Comparison of ENCODE assay signal across 17 cellular contexts in genomic region chrX:2351321-2351720, GRCh38.
DNase-seq lines count a peak whose midpoint lies in the region; ATAC-seq lines count a peak whose summit lies in the region.
"Had no signal": no experiment of that assay in that cellular context is flagged by ENCODE, and none has a peak within 500 bp of the region (broad histone marks: within the 10 kb centered on the region; RNA-seq: fewer than 3 reads in every experiment).

No MANE protein-coding gene starts in this region.

- peak overlapping the region in 1 of 2 experiments; percentile 89 for H3K23ac ChIP-seq in mesenchymal stem cell (ENCODE audit: low read length in 2 of 2)

- H2AFZ ChIP-seq in mesenchymal stem cell (ENCODE audit: low read depth, low read length): no peak overlapping the region
- H2AFZ ChIP-seq: parathyroid adenoma had no signal

- no peaks in the 10 kb centered on the region for H3K9me3 ChIP-seq in mesenchymal stem cell (ENCODE audit: control insufficient read depth, low read length)

- no peak overlapping the region for H2BK15ac ChIP-seq in mesenchymal stem cell (ENCODE audit: low read depth, poor library complexity, severe bottlenecking)

- peak overlapping the region in 1 of 2 experiments; percentile 92 for H3K18ac ChIP-seq in mesenchymal stem cell (ENCODE audit: low read depth in 1 of 2, low read length in 2 of 2)

- H3K4me1 ChIP-seq in mesenchymal stem cell (ENCODE audit: control insufficient read depth, insufficient read depth, low read depth, low read length): peaks cover 15% of the 10 kb centered on the region
- H3K4me1 ChIP-seq: parathyroid adenoma had no signal

- H3K27me3 ChIP-seq in mesenchymal stem cell (ENCODE audit: control insufficient read depth in 1 of 2, insufficient read depth in 1 of 2, low read length in 2 of 2): no peaks in the 10 kb centered on the region

- H2BK120ac ChIP-seq in mesenchymal stem cell (ENCODE audit: low read depth, low read length): peak overlapping the region; percentile 4

- H3K79me1 ChIP-seq in mesenchymal stem cell (replicated peaks; ENCODE audit: low read length, poor library complexity, severe bottlenecking): peaks cover 18% of the 10 kb centered on the region

- H4K8ac ChIP-seq in mesenchymal stem cell (ENCODE audit: low read length): peak overlapping the region; percentile 33

- ATAC-seq in GM18498 (IDR thresholded peaks at IDR 0.05; ENCODE audit: unreplicated experiment): no peak
- ATAC-seq: activated CD8-positive, alpha-beta T cell treated with anti-CD3 and anti-CD28 coated beads, Interleukin-2, amount 10 ng/mL, durations not matched to agents 7 days and 5 days; left lobe of liver; stimulated activated naive CD8-positive, alpha-beta T cell treated with anti-CD3 and anti-CD28 coated beads, Interleukin-15, amount 100 ng/mL, for 72 hours; T-cell had no signal

- no peak overlapping the region for H2BK5ac ChIP-seq in mesenchymal stem cell (ENCODE audit: low read depth, low read length, poor library complexity, severe bottlenecking)

- peak overlapping the region; percentile 21 for H2AK5ac ChIP-seq in mesenchymal stem cell (ENCODE audit: low read length, severe bottlenecking)

- H3K4ac ChIP-seq in mesenchymal stem cell (ENCODE audit: low read depth in 1 of 2, low read length in 2 of 2): peak overlapping the region in 1 of 2 experiments; percentile 33

- no peak overlapping the region for H3K9ac ChIP-seq in mesenchymal stem cell (ENCODE audit: low read length)
- H3K9ac ChIP-seq: parathyroid adenoma had no signal

- DNase-seq in AG08395 (ENCODE audit: low spot score) (peak; percentile 74), HT1080 (ENCODE audit: low read depth) (peak; percentile 90), dermis blood vessel endothelial cell (peak; percentile 38), mesenchymal stem cell (peak; percentile 88), NCI-H526 treated with DMSO at 0.1 percent for 48 hours (lab: John Stamatoyannopoulos, UW) (no peak), NCI-H2029 treated with DMSO at 0.1 percent for 48 hours (lab: John Stamatoyannopoulos, UW) (no peak), cortex of kidney (lab: John Stamatoyannopoulos, UW) (no peak)
- DNase-seq: activated CD8-positive, alpha-beta T cell treated with anti-CD3 and anti-CD28 coated beads, Interleukin-2, amount 10 ng/mL, durations not matched to agents 7 days and 5 days; activated naive CD8-positive, alpha-beta T cell treated with anti-CD3 and anti-CD28 coated beads, Interleukin-2, amount 10 ng/mL, durations not matched to agents 7 days and 5 days; erythroblast; NCI-H1048; stimulated activated naive CD8-positive, alpha-beta T cell treated with anti-CD3 and anti-CD28 coated beads, Interleukin-15, amount 100 ng/mL, for 72 hours; T-cell had no signal

- H3K36me3 ChIP-seq in mesenchymal stem cell (ENCODE audit: control insufficient read depth in 1 of 2, insufficient read depth in 2 of 2, low read depth in 1 of 2, low read length in 2 of 2): peaks cover 0 to 6% of the 10 kb centered on the region in 2 experiments

- peak overlapping the region; percentile 24 for H4K91ac ChIP-seq in mesenchymal stem cell (ENCODE audit: low read length)

- no peak overlapping the region for H3K4me3 ChIP-seq in mesenchymal stem cell (ENCODE audit: insufficient read depth in 1 of 2, low read depth in 1 of 2, low read length in 2 of 2)

- H3K14ac ChIP-seq in mesenchymal stem cell (ENCODE audit: low read length in 2 of 2): peak overlapping the region in 1 of 2 experiments; percentile 53

- H3K4me2 ChIP-seq in mesenchymal stem cell (ENCODE audit: low read length, poor library complexity, severe bottlenecking): no peak overlapping the region

- H3K27ac ChIP-seq in mesenchymal stem cell (ENCODE audit: low read length, poor library complexity, severe bottlenecking): peak overlapping the region; percentile 90
- H3K27ac ChIP-seq: C4-2B, parathyroid adenoma had no signal

- H2BK12ac ChIP-seq in mesenchymal stem cell (ENCODE audit: low read length in 2 of 2): peak overlapping the region in 1 of 2 experiments; percentile 92

Comparison
In these comparisons a context has a peak if more than half of its experiments do, and no peak if none do; other contexts are left out.
1. DNase-seq: peak in AG08395 (single experiment), HT1080 (single experiment), dermis blood vessel endothelial cell (single experiment) and mesenchymal stem cell (single experiment); none in NCI-H526 treated with DMSO at 0.1 percent for 48 hours (single experiment), NCI-H2029 treated with DMSO at 0.1 percent for 48 hours (single experiment) and cortex of kidney (single experiment).